In genomic region chr3:39752751-39753150, GRCh38 we compare ENCODE assay signal across 34 cellular contexts. TPM values are rescaled to one million over a fixed set of nuclear protein-coding genes. Genes with fewer than 3 reads are reported as not detected.
DNase-seq lines count a peak whose midpoint lies in the region; ATAC-seq, FAIRE-seq and TF ChIP-seq lines count a peak whose summit lies in the region.
"Had no signal": no experiment of that assay in that cellular context is flagged by ENCODE, and none has a peak within 500 bp of the region (broad histone marks: within the 10 kb centered on the region; RNA-seq: fewer than 3 reads in every experiment).

No MANE protein-coding gene starts in this region.

- no peaks in the 10 kb centered on the region for H3K27me3 ChIP-seq in Karpas-422 (ENCODE audit: low read length)
- no peaks in the 10 kb centered on the region for H3K27me3 ChIP-seq in endodermal cell (ENCODE audit: control insufficient read depth, insufficient read depth, low read length, poor library complexity, severe bottlenecking)
- H3K27me3 ChIP-seq: gastroesophageal sphincter, pancreas, right atrium auricular region, testis, uterus had no signal

- 69 to 100% methylated on average over 1 of the region's 1 CpG for WGBS in endodermal cell (ENCODE audit: insufficient coverage in 1 of 2, insufficient read length in 1 of 2), 2 experiments

- intact Hi-C loops in activated CD4-positive, alpha-beta memory T cell treated with anti-CD3 and anti-CD28 coated beads for 36 hours (cut with micrococcal nuclease): no loop called here

- peak overlapping the region; percentile 26; the same call in 1 of the 2 replicates for H2AFZ ChIP-seq in Karpas-422 (ENCODE audit: low read length)

- H4K20me1 ChIP-seq in Karpas-422 (ENCODE audit: insufficient read depth, low read depth, low read length): no peaks in the 10 kb centered on the region

- peaks cover 54% of the 10 kb centered on the region for H3K4me1 Mint-ChIP-seq in endodermal cell
- H3K4me1 Mint-ChIP-seq in activated CD4-positive, alpha-beta memory T cell treated with anti-CD3 and anti-CD28 coated beads for 36 hours (ENCODE audit: low read depth): no peaks in the 10 kb centered on the region
- H3K4me1 Mint-ChIP-seq: CD4-positive, CD25-positive, alpha-beta regulatory T cell; central memory CD8-positive, alpha-beta T cell; nephron had no signal

- peak; percentile 68 for DNase-seq in DMS53 (lab: John Stamatoyannopoulos, UW)
- peak; percentile 77 for DNase-seq in Karpas-422
- DNase-seq in endodermal cell: no peak
- DNase-seq in myocyte (ENCODE audit: low read depth): peak; percentile 19
- no peak for DNase-seq in activated CD4-positive, alpha-beta memory T cell treated with anti-CD3 and anti-CD28 coated beads for 36 hours
- DNase-seq in GM19239 (ENCODE audit: insufficient read length, low spot score): no peak
- DNase-seq: activated B cell treated with CpG ODN at 0.5 μM for 24 hours; activated CD4-positive, alpha-beta T cell treated with anti-CD3 and anti-CD28 coated beads, Interleukin-2, amount 50 U/mL, for 4 hours; activated CD8-positive, alpha-beta memory T cell treated with anti-CD3 and anti-CD28 coated beads, Interleukin-2, amount 50 U/mL, for 48 hours; aorta; CD4-positive, CD25-positive, alpha-beta regulatory T cell; dorsolateral prefrontal cortex; H9; KG1; NCI-H1092; NCI-H1930; NCI-H446; NCI-H82; SHP77; stimulated activated naive CD4-positive, alpha-beta T cell treated with Interleukin-2 at 50 U/mL for 16 hours; testis; uterus had no signal

- H3K9ac ChIP-seq in Karpas-422 (ENCODE audit: low read length) (peak overlapping the region; percentile 60), endodermal cell (ENCODE audit: extremely low read depth, low read length, poor library complexity, severe bottlenecking) (no peak overlapping the region)

- no peak for FAIRE-seq in GM19239 (lab: Jason Lieb, UNC)
- FAIRE-seq: G401.6, islet of Langerhans, pancreas had no signal

- no peaks in the 10 kb centered on the region for H3K27me3 Mint-ChIP-seq in endodermal cell (ENCODE audit: insufficient read depth)
- H3K27me3 Mint-ChIP-seq in activated CD4-positive, alpha-beta memory T cell treated with anti-CD3 and anti-CD28 coated beads for 36 hours: peaks cover 3% of the 10 kb centered on the region
- H3K27me3 Mint-ChIP-seq: activated B cell treated with CpG ODN at 0.5 μM for 24 hours; CD4-positive, CD25-positive, alpha-beta regulatory T cell had no signal

- H3K79me2 ChIP-seq in Karpas-422 (ENCODE audit: low read length): no peaks in the 10 kb centered on the region

- peak overlapping the region; percentile 8 for H3K4me3 Mint-ChIP-seq in endodermal cell
- no peak overlapping the region for H3K4me3 Mint-ChIP-seq in activated CD4-positive, alpha-beta memory T cell treated with anti-CD3 and anti-CD28 coated beads for 36 hours
- H3K4me3 Mint-ChIP-seq: activated B cell treated with CpG ODN at 0.5 μM for 24 hours; activated naive CD8-positive, alpha-beta T cell; CD4-positive, CD25-positive, alpha-beta regulatory T cell; central memory CD8-positive, alpha-beta T cell; H9; nephron had no signal

- peak overlapping the region; percentile 97 for H3K27ac ChIP-seq in Karpas-422 (ENCODE audit: low read length)
- H3K27ac ChIP-seq in endodermal cell (ENCODE audit: low read depth, low read length): no peak overlapping the region
- H3K27ac ChIP-seq: epithelial cell of prostate, gastroesophageal sphincter, pancreas, right atrium auricular region, testis, uterus had no signal

- no peaks in the 10 kb centered on the region for H3K9me3 ChIP-seq in Karpas-422 (ENCODE audit: low read length)
- H3K9me3 ChIP-seq in endodermal cell (ENCODE audit: control insufficient read depth, low read length): peaks cover 15% of the 10 kb centered on the region
- H3K9me3 ChIP-seq: gastroesophageal sphincter, pancreas, right atrium auricular region, testis, uterus had no signal

- ATAC-seq in GM21390 (IDR thresholded peaks at IDR 0.05; ENCODE audit: unreplicated experiment): no peak
- ATAC-seq: gastroesophageal sphincter had no signal

- H3K36me3 Mint-ChIP-seq in endodermal cell (ENCODE audit: low read depth): peaks cover 3% of the 10 kb centered on the region
- no peaks in the 10 kb centered on the region for H3K36me3 Mint-ChIP-seq in activated CD4-positive, alpha-beta memory T cell treated with anti-CD3 and anti-CD28 coated beads for 36 hours
- H3K36me3 Mint-ChIP-seq: activated naive CD8-positive, alpha-beta T cell; CD4-positive, CD25-positive, alpha-beta regulatory T cell had no signal

- H3K4me3 ChIP-seq in Karpas-422 (ENCODE audit: low read length) (peak overlapping the region; percentile 58), endodermal cell (ENCODE audit: low read length) (peak overlapping the region; percentile 66)
- H3K4me3 ChIP-seq: dorsolateral prefrontal cortex, gastroesophageal sphincter, pancreas, right atrium auricular region, testis, uterus had no signal

- H3K36me3 ChIP-seq in Karpas-422 (ENCODE audit: insufficient read depth, low read length) (no peaks in the 10 kb centered on the region), endodermal cell (ENCODE audit: control insufficient read depth, insufficient read depth, low read length) (no peaks in the 10 kb centered on the region)
- H3K36me3 ChIP-seq: gastroesophageal sphincter, pancreas, right atrium auricular region, uterus had no signal

- peak overlapping the region; percentile 83 for H3K4me2 ChIP-seq in Karpas-422 (ENCODE audit: low read depth, low read length, poor library complexity, severe bottlenecking)

- no peak for TF ChIP-seq CTCF in endodermal cell (conservative IDR thresholded peaks at IDR 0.05)

- POLR2A ChIA-PET in activated CD4-positive, alpha-beta memory T cell treated with anti-CD3 and anti-CD28 coated beads for 36 hours (lab: Charles Lee): no interaction called here

- peak overlapping the region; percentile 44 for H3K27ac Mint-ChIP-seq in endodermal cell
- H3K27ac Mint-ChIP-seq in activated CD4-positive, alpha-beta memory T cell treated with anti-CD3 and anti-CD28 coated beads for 36 hours: no peak overlapping the region
- H3K27ac Mint-ChIP-seq: activated B cell treated with CpG ODN at 0.5 μM for 24 hours; activated naive CD8-positive, alpha-beta T cell; activated T-helper 2 cell treated with anti-CD3 and anti-CD28 coated beads, Interferon-gamma antibody, Interleukin-2, Interleukin-4, amounts not matched to agents 10 μg/mL and 5 μg/mL and 100 μg/mL, durations not matched to agents 14 hours and 24 hours and 36 hours; CD4-positive, CD25-positive, alpha-beta regulatory T cell; H9; nephron had no signal

- peaks cover 12% of the 10 kb centered on the region for H3K9me3 Mint-ChIP-seq in endodermal cell
- no peaks in the 10 kb centered on the region for H3K9me3 Mint-ChIP-seq in activated CD4-positive, alpha-beta memory T cell treated with anti-CD3 and anti-CD28 coated beads for 36 hours
- H3K9me3 Mint-ChIP-seq: activated B cell treated with CpG ODN at 0.5 μM for 24 hours; activated T-helper 2 cell treated with anti-CD3 and anti-CD28 coated beads, Interferon-gamma antibody, Interleukin-2, Interleukin-4, amounts not matched to agents 10 μg/mL and 5 μg/mL and 100 μg/mL, durations not matched to agents 14 hours and 24 hours and 36 hours; central memory CD8-positive, alpha-beta T cell; nephron had no signal

- peaks cover 60% of the 10 kb centered on the region for H3K4me1 ChIP-seq in Karpas-422 (ENCODE audit: low read length)
- H3K4me1 ChIP-seq in endodermal cell (ENCODE audit: control insufficient read depth, insufficient read depth, low read length): peaks cover 29% of the 10 kb centered on the region
- H3K4me1 ChIP-seq: gastroesophageal sphincter, testis, uterus had no signal

- H3K9me2 ChIP-seq in Karpas-422 (replicated peaks; ENCODE audit: insufficient read depth, low read length): no peaks in the 10 kb centered on the region

- CTCF ChIA-PET in activated CD4-positive, alpha-beta memory T cell treated with anti-CD3 and anti-CD28 coated beads for 36 hours (lab: Charles Lee): no interaction called here

RNA-seq across cellular contexts. Expression of gene MYRIP, which starts 56.7 kb away (rescaled TPM):
- 19.0 and 36.1 TPM in 2 replicates for total RNA-seq in Karpas-422 (2014; rRNA removed; shearing (Covaris generic); ENCODE audit: low replicate concordance)
- total RNA-seq in endodermal cell: 1 to 10 TPM; 4.3 to 4.6 TPM
- 0.64 TPM for polyA plus RNA-seq in endodermal cell (2013, experiment 1 of 2)
- polyA plus RNA-seq in endodermal cell (2013, experiment 2 of 2): 0.95 TPM
- 0.10 and 0.27 TPM in 2 replicates for total RNA-seq in myocyte
- polyA plus RNA-seq in myocyte (2012): 0.06 TPM
- not detected for total RNA-seq in activated CD4-positive, alpha-beta memory T cell treated with anti-CD3 and anti-CD28 coated beads for 36 hours
- total RNA-seq: activated T-helper 2 cell treated with anti-CD3 and anti-CD28 coated beads, Interferon-gamma antibody, Interleukin-2, Interleukin-4, amounts not matched to agents 10 μg/mL and 5 μg/mL and 100 μg/mL, durations not matched to agents 14 hours and 24 hours and 36 hours; CD4-positive, CD25-positive, alpha-beta regulatory T cell; mononuclear cell had no signal
- polyA plus RNA-seq: CD4-positive, CD25-positive, alpha-beta regulatory T cell had no signal

Comparison
In these comparisons a context has a peak if more than half of its experiments do, and no peak if none do; other contexts are left out.
1. DNase-seq: peak in DMS53 (single experiment), Karpas-422 (single experiment) and myocyte (single experiment); none in endodermal cell (single experiment), activated CD4-positive, alpha-beta memory T cell treated with anti-CD3 and anti-CD28 coated beads for 36 hours (single experiment) and GM19239 (single experiment).